ENCODE assay signal across 1 cellular context in the genomic region with DNA sequence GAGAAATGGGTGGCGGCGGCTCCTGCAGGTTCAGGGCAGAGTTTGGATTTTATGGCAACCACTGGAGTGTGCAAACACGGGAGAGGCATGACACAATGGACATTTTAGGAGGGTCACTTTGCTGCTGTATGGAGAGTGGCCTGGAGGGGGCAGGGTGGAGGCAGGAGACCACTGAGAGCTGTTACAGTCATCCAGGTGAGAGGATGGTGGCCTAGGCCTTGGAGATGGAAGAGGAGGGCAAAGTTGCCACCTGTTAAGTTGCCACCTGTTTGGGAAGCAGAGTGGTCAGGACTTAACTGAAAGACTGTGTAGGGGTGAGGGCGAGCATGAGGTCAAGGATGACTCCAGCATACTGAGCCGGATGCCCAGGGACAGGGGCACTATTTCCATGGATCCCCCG.
TF ChIP-seq lines count a peak whose summit lies in the region.

No MANE protein-coding gene starts in this region.

TF ChIP-seq in K562, 482 proteins besides CTCF, POLR2A, EP300 and RAD21 (continued from another document):
- TF ChIP-seq SMC3 (conservative IDR thresholded peaks at IDR 0.05; ENCODE audit: insufficient read depth, low read depth, low read length) (peak; percentile 64), MCM5 (IDR thresholded peaks at IDR 0.05; ENCODE audit: low read depth) (no peak), KLF16 (IDR thresholded peaks at IDR 0.05) (0 out of 2 replicates have a peak, but pooled peaks have one; percentile 15), ZNF232 (CRISPR knock-in tag; IDR thresholded peaks at IDR 0.05) (no peak), KDM5B (IDR thresholded peaks at IDR 0.05; ENCODE audit: insufficient replicate concordance, low read depth, low read length) (peak; percentile 24), CREB1 (IDR thresholded peaks at IDR 0.05) (no peak), CREB1 (CRISPR knock-in tag; IDR thresholded peaks at IDR 0.05) (peak; percentile 25; the same call in 1 of the 2 replicates), SUPT5H (IDR thresholded peaks at IDR 0.05) (no peak), ZNF24 (IDR thresholded peaks at IDR 0.05) (no peak), COPS2 (conservative IDR thresholded peaks at IDR 0.05) (no peak), NCOA4 (IDR thresholded peaks at IDR 0.05; ENCODE audit: partially characterized antibody) (no peak), DPF2 (IDR thresholded peaks at IDR 0.05) (no peak), ARID2 (IDR thresholded peaks at IDR 0.05) (no peak), HDAC1 (IDR thresholded peaks at IDR 0.05) (0 out of 4 replicates have a peak, but pooled peaks of 1 of the 2 experiments have one; percentile 22), ZFP30 (CRISPR knock-in tag; IDR thresholded peaks at IDR 0.05; ENCODE audit: borderline replicate concordance) (no peak), TBP (optimal IDR thresholded peaks at IDR 0.05; ENCODE audit: low read depth, low read length) (no peak), ZNF57 (CRISPR knock-in tag; IDR thresholded peaks at IDR 0.05) (no peak), RBM14 (IDR thresholded peaks at IDR 0.05; ENCODE audit: borderline replicate concordance, insufficient read depth, low read depth, low read length) (no peak), LARP7 (IDR thresholded peaks at IDR 0.05) (no peak), ZNF3 (CRISPR knock-in tag; IDR thresholded peaks at IDR 0.05) (no peak), ZBTB1 (CRISPR knock-in tag; IDR thresholded peaks at IDR 0.05; ENCODE audit: borderline replicate concordance, low read depth) (no peak), ZNF764 (CRISPR knock-in tag; IDR thresholded peaks at IDR 0.05; ENCODE audit: low read depth) (peak; percentile 67; the same call in 1 of the 2 replicates), CREBBP (IDR thresholded peaks at IDR 0.05; ENCODE audit: low read depth, low read length) (no peak), SIN3B (IDR thresholded peaks at IDR 0.05; ENCODE audit: low read depth) (no peak), ZKSCAN1 (IDR thresholded peaks at IDR 0.05; ENCODE audit: low read depth, low read length) (no peak), ZFPM2 (CRISPR knock-in tag; IDR thresholded peaks at IDR 0.05) (no peak), HDGF (IDR thresholded peaks at IDR 0.05) (0 out of 2 replicates have a peak, but pooled peaks have one; percentile 48), SP1 (CRISPR knock-in tag; IDR thresholded peaks at IDR 0.05) (peak; percentile 46; the same call in 1 of the 2 replicates), SIN3A (IDR thresholded peaks at IDR 0.05; ENCODE audit: borderline replicate concordance in 2 of 2, control insufficient read depth in 1 of 2, low read depth in 2 of 2, low read length in 2 of 2) (no peak), ZNF384 (IDR thresholded peaks at IDR 0.05; ENCODE audit: low read depth, low read length) (no peak), MAFG (tag; conservative IDR thresholded peaks at IDR 0.05) (no peak)
- TF ChIP-seq, protein P1, sequence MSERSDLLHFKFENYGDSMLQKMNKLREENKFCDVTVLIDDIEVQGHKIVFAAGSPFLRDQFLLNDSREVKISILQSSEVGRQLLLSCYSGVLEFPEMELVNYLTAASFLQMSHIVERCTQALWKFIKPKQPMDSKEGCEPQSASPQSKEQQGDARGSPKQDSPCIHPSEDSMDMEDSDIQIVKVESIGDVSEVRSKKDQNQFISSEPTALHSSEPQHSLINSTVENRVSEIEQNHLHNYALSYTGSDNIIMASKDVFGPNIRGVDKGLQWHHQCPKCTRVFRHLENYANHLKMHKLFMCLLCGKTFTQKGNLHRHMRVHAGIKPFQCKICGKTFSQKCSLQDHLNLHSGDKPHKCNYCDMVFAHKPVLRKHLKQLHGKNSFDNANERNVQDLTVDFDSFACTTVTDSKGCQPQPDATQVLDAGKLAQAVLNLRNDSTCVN (CRISPR knock-in tag; IDR thresholded peaks at IDR 0.05), result 0 out of 2 replicates have a peak, but pooled peaks have one; percentile 13
- TF ChIP-seq, protein P2, sequence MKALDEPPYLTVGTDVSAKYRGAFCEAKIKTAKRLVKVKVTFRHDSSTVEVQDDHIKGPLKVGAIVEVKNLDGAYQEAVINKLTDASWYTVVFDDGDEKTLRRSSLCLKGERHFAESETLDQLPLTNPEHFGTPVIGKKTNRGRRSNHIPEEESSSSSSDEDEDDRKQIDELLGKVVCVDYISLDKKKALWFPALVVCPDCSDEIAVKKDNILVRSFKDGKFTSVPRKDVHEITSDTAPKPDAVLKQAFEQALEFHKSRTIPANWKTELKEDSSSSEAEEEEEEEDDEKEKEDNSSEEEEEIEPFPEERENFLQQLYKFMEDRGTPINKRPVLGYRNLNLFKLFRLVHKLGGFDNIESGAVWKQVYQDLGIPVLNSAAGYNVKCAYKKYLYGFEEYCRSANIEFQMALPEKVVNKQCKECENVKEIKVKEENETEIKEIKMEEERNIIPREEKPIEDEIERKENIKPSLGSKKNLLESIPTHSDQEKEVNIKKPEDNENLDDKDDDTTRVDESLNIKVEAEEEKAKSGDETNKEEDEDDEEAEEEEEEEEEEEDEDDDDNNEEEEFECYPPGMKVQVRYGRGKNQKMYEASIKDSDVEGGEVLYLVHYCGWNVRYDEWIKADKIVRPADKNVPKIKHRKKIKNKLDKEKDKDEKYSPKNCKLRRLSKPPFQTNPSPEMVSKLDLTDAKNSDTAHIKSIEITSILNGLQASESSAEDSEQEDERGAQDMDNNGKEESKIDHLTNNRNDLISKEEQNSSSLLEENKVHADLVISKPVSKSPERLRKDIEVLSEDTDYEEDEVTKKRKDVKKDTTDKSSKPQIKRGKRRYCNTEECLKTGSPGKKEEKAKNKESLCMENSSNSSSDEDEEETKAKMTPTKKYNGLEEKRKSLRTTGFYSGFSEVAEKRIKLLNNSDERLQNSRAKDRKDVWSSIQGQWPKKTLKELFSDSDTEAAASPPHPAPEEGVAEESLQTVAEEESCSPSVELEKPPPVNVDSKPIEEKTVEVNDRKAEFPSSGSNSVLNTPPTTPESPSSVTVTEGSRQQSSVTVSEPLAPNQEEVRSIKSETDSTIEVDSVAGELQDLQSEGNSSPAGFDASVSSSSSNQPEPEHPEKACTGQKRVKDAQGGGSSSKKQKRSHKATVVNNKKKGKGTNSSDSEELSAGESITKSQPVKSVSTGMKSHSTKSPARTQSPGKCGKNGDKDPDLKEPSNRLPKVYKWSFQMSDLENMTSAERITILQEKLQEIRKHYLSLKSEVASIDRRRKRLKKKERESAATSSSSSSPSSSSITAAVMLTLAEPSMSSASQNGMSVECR (CRISPR knock-in tag; IDR thresholded peaks at IDR 0.05), result no peak
- TF ChIP-seq, protein P3, sequence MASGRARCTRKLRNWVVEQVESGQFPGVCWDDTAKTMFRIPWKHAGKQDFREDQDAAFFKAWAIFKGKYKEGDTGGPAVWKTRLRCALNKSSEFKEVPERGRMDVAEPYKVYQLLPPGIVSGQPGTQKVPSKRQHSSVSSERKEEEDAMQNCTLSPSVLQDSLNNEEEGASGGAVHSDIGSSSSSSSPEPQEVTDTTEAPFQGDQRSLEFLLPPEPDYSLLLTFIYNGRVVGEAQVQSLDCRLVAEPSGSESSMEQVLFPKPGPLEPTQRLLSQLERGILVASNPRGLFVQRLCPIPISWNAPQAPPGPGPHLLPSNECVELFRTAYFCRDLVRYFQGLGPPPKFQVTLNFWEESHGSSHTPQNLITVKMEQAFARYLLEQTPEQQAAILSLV (tag; IDR thresholded peaks at IDR 0.05), result no peak
- TF ChIP-seq, protein P4, sequence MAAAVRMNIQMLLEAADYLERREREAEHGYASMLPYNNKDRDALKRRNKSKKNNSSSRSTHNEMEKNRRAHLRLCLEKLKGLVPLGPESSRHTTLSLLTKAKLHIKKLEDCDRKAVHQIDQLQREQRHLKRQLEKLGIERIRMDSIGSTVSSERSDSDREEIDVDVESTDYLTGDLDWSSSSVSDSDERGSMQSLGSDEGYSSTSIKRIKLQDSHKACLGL (CRISPR knock-in tag; IDR thresholded peaks at IDR 0.05; ENCODE audit: borderline replicate concordance, poor library complexity, severe bottlenecking), result no peak
TF ChIP-seq in K562: peak in this region for 17.
